ENCODE assay signal across 2 cellular contexts in the genomic region with DNA sequence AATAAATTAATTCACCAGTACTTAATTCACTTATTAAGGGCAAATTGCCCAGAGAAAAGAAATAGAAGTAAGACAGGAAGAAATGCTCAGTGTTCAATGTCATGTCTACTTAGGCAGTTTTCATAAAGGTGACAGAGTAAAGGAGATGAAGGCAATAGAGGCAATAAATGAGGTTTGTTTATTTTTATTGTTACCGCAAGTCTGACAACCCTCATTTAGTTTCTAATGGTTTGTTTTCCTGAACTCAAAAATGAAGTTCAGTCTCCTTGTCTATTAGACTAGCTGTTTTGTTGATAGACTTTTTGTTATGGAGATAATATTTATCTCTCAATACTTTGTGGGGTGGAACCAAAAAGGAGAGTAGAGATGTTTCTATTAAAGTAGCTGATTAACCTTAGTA.
A peak's percentile ranks its signal among the peaks of the same experiment; 100 is the strongest.
TF ChIP-seq lines count a peak whose summit lies in the region.

No MANE protein-coding gene starts in this region.

TF ChIP-seq in HEK293, 187 proteins besides CTCF, POLR2A, EP300 and RAD21 (continued from another document):
- TF ChIP-seq, protein P1, sequence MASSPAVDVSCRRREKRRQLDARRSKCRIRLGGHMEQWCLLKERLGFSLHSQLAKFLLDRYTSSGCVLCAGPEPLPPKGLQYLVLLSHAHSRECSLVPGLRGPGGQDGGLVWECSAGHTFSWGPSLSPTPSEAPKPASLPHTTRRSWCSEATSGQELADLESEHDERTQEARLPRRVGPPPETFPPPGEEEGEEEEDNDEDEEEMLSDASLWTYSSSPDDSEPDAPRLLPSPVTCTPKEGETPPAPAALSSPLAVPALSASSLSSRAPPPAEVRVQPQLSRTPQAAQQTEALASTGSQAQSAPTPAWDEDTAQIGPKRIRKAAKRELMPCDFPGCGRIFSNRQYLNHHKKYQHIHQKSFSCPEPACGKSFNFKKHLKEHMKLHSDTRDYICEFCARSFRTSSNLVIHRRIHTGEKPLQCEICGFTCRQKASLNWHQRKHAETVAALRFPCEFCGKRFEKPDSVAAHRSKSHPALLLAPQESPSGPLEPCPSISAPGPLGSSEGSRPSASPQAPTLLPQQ (tag by site-specific recombination; IDR thresholded peaks at IDR 0.05): no peak
- TF ChIP-seq, protein P2, sequence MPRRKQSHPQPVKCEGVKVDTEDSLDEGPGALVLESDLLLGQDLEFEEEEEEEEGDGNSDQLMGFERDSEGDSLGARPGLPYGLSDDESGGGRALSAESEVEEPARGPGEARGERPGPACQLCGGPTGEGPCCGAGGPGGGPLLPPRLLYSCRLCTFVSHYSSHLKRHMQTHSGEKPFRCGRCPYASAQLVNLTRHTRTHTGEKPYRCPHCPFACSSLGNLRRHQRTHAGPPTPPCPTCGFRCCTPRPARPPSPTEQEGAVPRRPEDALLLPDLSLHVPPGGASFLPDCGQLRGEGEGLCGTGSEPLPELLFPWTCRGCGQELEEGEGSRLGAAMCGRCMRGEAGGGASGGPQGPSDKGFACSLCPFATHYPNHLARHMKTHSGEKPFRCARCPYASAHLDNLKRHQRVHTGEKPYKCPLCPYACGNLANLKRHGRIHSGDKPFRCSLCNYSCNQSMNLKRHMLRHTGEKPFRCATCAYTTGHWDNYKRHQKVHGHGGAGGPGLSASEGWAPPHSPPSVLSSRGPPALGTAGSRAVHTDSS (tag by site-specific recombination; IDR thresholded peaks at IDR 0.05): peak; percentile 34; the same call in 1 of the 2 replicates

TF ChIP-seq in SK-N-SH treated with all-trans-retinoic acid at 6 μM for 48 hours, 23 proteins besides CTCF, POLR2A, EP300 and RAD21 (continued from another document):
- TF ChIP-seq, protein P3, sequence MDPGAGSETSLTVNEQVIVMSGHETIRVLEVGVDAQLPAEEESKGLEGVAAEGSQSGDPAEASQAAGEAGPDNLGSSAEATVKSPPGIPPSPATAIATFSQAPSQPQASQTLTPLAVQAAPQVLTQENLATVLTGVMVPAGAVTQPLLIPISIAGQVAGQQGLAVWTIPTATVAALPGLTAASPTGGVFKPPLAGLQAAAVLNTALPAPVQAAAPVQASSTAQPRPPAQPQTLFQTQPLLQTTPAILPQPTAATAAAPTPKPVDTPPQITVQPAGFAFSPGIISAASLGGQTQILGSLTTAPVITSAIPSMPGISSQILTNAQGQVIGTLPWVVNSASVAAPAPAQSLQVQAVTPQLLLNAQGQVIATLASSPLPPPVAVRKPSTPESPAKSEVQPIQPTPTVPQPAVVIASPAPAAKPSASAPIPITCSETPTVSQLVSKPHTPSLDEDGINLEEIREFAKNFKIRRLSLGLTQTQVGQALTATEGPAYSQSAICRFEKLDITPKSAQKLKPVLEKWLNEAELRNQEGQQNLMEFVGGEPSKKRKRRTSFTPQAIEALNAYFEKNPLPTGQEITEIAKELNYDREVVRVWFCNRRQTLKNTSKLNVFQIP (CRISPR knock-in tag; IDR thresholded peaks at IDR 0.05; ENCODE audit: borderline replicate concordance, low read depth): no peak
- TF ChIP-seq ZNF70 (CRISPR knock-in tag; IDR thresholded peaks at IDR 0.05): no peak
- no peak for TF ChIP-seq OSR1 (CRISPR knock-in tag; IDR thresholded peaks at IDR 0.05)
- TF ChIP-seq PPARA (CRISPR knock-in tag; IDR thresholded peaks at IDR 0.05; ENCODE audit: borderline replicate concordance): no peak
- TF ChIP-seq RARB (CRISPR knock-in tag; IDR thresholded peaks at IDR 0.05): no peak
- TF ChIP-seq BACH2 (CRISPR knock-in tag; IDR thresholded peaks at IDR 0.05; ENCODE audit: borderline replicate concordance): no peak
